ENCODE assay signal across 26 cellular contexts in the genomic region with DNA sequence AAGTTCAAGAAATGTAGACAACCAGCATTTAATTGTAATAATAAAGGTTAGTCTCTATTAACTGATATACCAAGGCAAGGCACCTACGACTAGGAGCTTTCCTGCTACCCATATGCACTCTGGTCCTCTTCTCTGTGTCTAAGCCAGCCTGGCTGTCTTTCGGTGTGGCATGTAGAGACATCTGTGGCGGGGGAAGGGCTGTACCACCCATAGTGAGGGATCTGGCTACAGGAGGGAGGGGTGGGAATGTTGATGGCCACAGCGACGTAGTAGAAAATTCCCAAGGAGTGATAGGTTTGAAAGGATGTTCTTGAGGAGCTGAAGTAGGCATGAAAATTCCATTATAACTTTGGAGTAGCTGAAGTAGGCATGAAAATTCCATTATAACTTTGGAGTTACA.
DNase-seq lines count a peak whose midpoint lies in the region; ATAC-seq and TF ChIP-seq lines count a peak whose summit lies in the region.
"Had no signal": no experiment of that assay in that cellular context is flagged by ENCODE, and none has a peak within 500 bp of the region (broad histone marks: within the 10 kb centered on the region; RNA-seq: fewer than 3 reads in every experiment).

No MANE protein-coding gene starts in this region.

- DNase-seq in H9 (peak; percentile 69), NT2/D1 (ENCODE audit: low read depth, low spot score) (peak; percentile 42), iPS DF 19.7 (ENCODE audit: low read depth, low spot score) (peak; percentile 23), osteoblast (ENCODE audit: insufficient read length, low spot score, missing footprints) (no peak), mucosa of descending colon (no peak), T-helper 9 cell (no peak), NCI-H187 (lab: John Stamatoyannopoulos, UW) (no peak)
- DNase-seq: activated CD4-positive, alpha-beta T cell treated with anti-CD3 and anti-CD28 coated beads for 4 hours; activated naive CD4-positive, alpha-beta T cell; activated T-cell treated with anti-CD3 and anti-CD28 coated beads, Interleukin-2, amount 50 U/mL, for 4 hours; body of pancreas; cerebellar nuclear complex; foreskin fibroblast; Kasumi-1; left ventricle myocardium inferior; NCI-H1048; NCI-H2029 treated with DMSO at 0.1 percent for 48 hours; Peyer's patch; posterior cingulate gyrus; right lobe of liver; T-helper 1 cell had no signal

- no peaks in the 10 kb centered on the region for H3K23me2 ChIP-seq in H9 (ENCODE audit: insufficient read length, low read depth, low read length, poor library complexity, severe bottlenecking)

- peak overlapping the region in 1 of 3 experiments; percentile 74; a peak in 1 of 7 replicates for H3K27ac Mint-ChIP-seq in H9
- H3K27ac Mint-ChIP-seq: CD14-positive monocyte; mesothelial cell of epicardium; natural killer cell treated with Interleukin-12 subunit alpha and Interleukin-12 subunit beta and Interleukin-15 and Interleukin-18, amount 100 ng/mL, for 72 hours; stimulated activated naive CD8-positive, alpha-beta T cell treated with anti-CD3 and anti-CD28 coated beads, Interleukin-15, Interleukin-2, amounts not matched to agents 100 ng/mL and 50 ng/mL, for 24 hours had no signal

- TF ChIP-seq CTCF in H9 (conservative IDR thresholded peaks at IDR 0.05) (no peak), osteoblast (IDR thresholded peaks at IDR 0.05; ENCODE audit: extremely low read depth, low read depth, low read length) (no peak), mucosa of descending colon (IDR thresholded peaks at IDR 0.05) (no peak)

- no peak overlapping the region for H4K5ac ChIP-seq in H9 (ENCODE audit: insufficient read length, low read depth, low read length)

- H3K27ac ChIP-seq in H9 (ENCODE audit: insufficient read length, low read depth, low read length), result no peak overlapping the region
- H3K27ac ChIP-seq in osteoblast (ENCODE audit: low read depth, low read length), result no peak overlapping the region
- H3K27ac ChIP-seq: body of pancreas, epithelial cell of prostate, left ventricle myocardium inferior, Peyer's patch, right lobe of liver had no signal

- H3K56ac ChIP-seq in H9 (ENCODE audit: insufficient read length, low read depth, low read length), result no peak overlapping the region

- H3K4me1 Mint-ChIP-seq in H9, result peaks cover 13 to 20% of the 10 kb centered on the region in 2 experiments
- H3K4me1 Mint-ChIP-seq: CD14-positive monocyte, mesothelial cell of epicardium had no signal

- H3K9me3 ChIP-seq in H9 (ENCODE audit: control insufficient read depth, low read depth, low read length) (no peaks in the 10 kb centered on the region), NT2/D1 (ENCODE audit: insufficient read depth, low read length) (no peaks in the 10 kb centered on the region), osteoblast (ENCODE audit: low read depth, low read length) (no peaks in the 10 kb centered on the region), mucosa of descending colon (peaks cover 2% of the 10 kb centered on the region)
- H3K9me3 ChIP-seq: Peyer's patch, right lobe of liver had no signal

- H3K9me3 Mint-ChIP-seq in H9, result peaks cover 13 to 14% of the 10 kb centered on the region in 2 experiments; a peak in 4 of 5 replicates

- H3K4me3 ChIP-seq in NT2/D1 (ENCODE audit: insufficient read length, low read depth) (no peak overlapping the region), osteoblast (ENCODE audit: insufficient read depth, low read length) (no peak overlapping the region), mucosa of descending colon (no peak overlapping the region)
- H3K4me3 ChIP-seq: body of pancreas, left ventricle myocardium inferior, Peyer's patch, right lobe of liver had no signal

- H3K14ac ChIP-seq in H9 (ENCODE audit: insufficient read depth, low read length), result no peak overlapping the region

- intact Hi-C loops in mucosa of descending colon (cut with DNase I, micrococcal nuclease), result no loop called here

- no peak overlapping the region for H4K8ac ChIP-seq in H9 (replicated peaks; ENCODE audit: insufficient read length, low read depth, low read length)

- H3K36me3 Mint-ChIP-seq in H9 (ENCODE audit: insufficient read depth in 1 of 3, low read depth in 3 of 3), result peaks cover 0 to 12% (median 3%) of the 10 kb centered on the region in 3 experiments; a peak in 4 of 7 replicates
- H3K36me3 Mint-ChIP-seq: CD14-positive monocyte; mesothelial cell of epicardium; natural killer cell treated with Interleukin-12 subunit alpha and Interleukin-12 subunit beta and Interleukin-15 and Interleukin-18, amount 100 ng/mL, for 72 hours had no signal

- no peak overlapping the region for H3K18ac ChIP-seq in H9 (ENCODE audit: insufficient read length, low read depth, low read length)

- no peaks in the 10 kb centered on the region for H4K20me1 ChIP-seq in H9 (ENCODE audit: control insufficient read depth, insufficient read depth, insufficient read length)
- no peaks in the 10 kb centered on the region for H4K20me1 ChIP-seq in osteoblast (ENCODE audit: insufficient read depth, low read length)

- H3K79me1 ChIP-seq in H9 (ENCODE audit: insufficient read depth, low read depth, low read length, poor library complexity, severe bottlenecking), result no peaks in the 10 kb centered on the region

- H2AK5ac ChIP-seq in H9 (ENCODE audit: insufficient read length, low read length), result no peak overlapping the region

- H2BK120ac ChIP-seq in H9 (ENCODE audit: low read depth, low read length, poor library complexity, severe bottlenecking), result no peak overlapping the region

- H3K4me1 ChIP-seq in H9 (ENCODE audit: insufficient read depth, low read length), result no peaks in the 10 kb centered on the region; the same call in 1 of the 2 replicates
- no peaks in the 10 kb centered on the region for H3K4me1 ChIP-seq in NT2/D1 (ENCODE audit: insufficient read depth, insufficient read length)
- peaks cover 9% of the 10 kb centered on the region for H3K4me1 ChIP-seq in osteoblast (ENCODE audit: insufficient read depth, low read length)
- no peaks in the 10 kb centered on the region for H3K4me1 ChIP-seq in mucosa of descending colon (ENCODE audit: low read depth)
- H3K4me1 ChIP-seq: body of pancreas, Peyer's patch, right lobe of liver had no signal

- H3K79me2 ChIP-seq in H9 (ENCODE audit: insufficient read depth, low read length) (no peaks in the 10 kb centered on the region), osteoblast (ENCODE audit: insufficient read depth, low read length) (no peaks in the 10 kb centered on the region)

- H3K4ac ChIP-seq in H9 (ENCODE audit: low read depth, low read length), result no peak overlapping the region

- peaks cover 1% of the 10 kb centered on the region; the same call in 1 of the 2 replicates for H3K27me3 Mint-ChIP-seq in H9 (ENCODE audit: low read depth)

- H2BK20ac ChIP-seq in H9 (ENCODE audit: low read depth, low read length, poor library complexity, severe bottlenecking), result no peak overlapping the region

- H3K4me2 ChIP-seq in H9 (ENCODE audit: insufficient read depth, insufficient read length, low read length), result no peak overlapping the region
- H3K4me2 ChIP-seq in osteoblast (ENCODE audit: insufficient read depth, low read length), result peak overlapping the region; percentile 15

- no peak overlapping the region for H3K23ac ChIP-seq in H9 (ENCODE audit: insufficient read length, low read depth, low read length)

- no peaks in the 10 kb centered on the region for H3K27me3 ChIP-seq in H9 (ENCODE audit: insufficient read depth, low read length)
- H3K27me3 ChIP-seq in NT2/D1 (ENCODE audit: insufficient read depth, insufficient read length), result no peaks in the 10 kb centered on the region
- H3K27me3 ChIP-seq in osteoblast (ENCODE audit: insufficient read depth, low read length), result no peaks in the 10 kb centered on the region
- H3K27me3 ChIP-seq: body of pancreas, Peyer's patch, right lobe of liver had no signal

- H2BK15ac ChIP-seq in H9 (ENCODE audit: low read depth, low read length), result no peak overlapping the region

- no peak for ATAC-seq in mucosa of descending colon
- ATAC-seq: activated T-cell treated with anti-CD3 and anti-CD28 coated beads, Interleukin-2, amount 50 U/mL, for 4 hours; body of pancreas; natural killer cell treated with Interleukin-12 subunit alpha and Interleukin-12 subunit beta and Interleukin-15 and Interleukin-18, amount 100 ng/mL, for 72 hours; right lobe of liver had no signal

- no peak overlapping the region for H2BK12ac ChIP-seq in H9 (ENCODE audit: insufficient read length, low read depth, low read length)

- no peak overlapping the region for H2AFZ ChIP-seq in H9 (ENCODE audit: low read length)
- H2AFZ ChIP-seq in osteoblast (ENCODE audit: low read length), result peak overlapping the region; percentile 60

- H3K36me3 ChIP-seq in NT2/D1 (ENCODE audit: insufficient read depth, insufficient read length, low read length) (no peaks in the 10 kb centered on the region), osteoblast (ENCODE audit: insufficient read depth, low read length) (no peaks in the 10 kb centered on the region), mucosa of descending colon (ENCODE audit: low read depth) (no peaks in the 10 kb centered on the region)
- H3K36me3 ChIP-seq: left ventricle myocardium inferior, Peyer's patch, right lobe of liver had no signal

- H3T11ph ChIP-seq in H9 (ENCODE audit: low read length), result no peak overlapping the region

- no peak overlapping the region for H4K91ac ChIP-seq in H9 (ENCODE audit: insufficient read length, low read depth, low read length)

- H2BK5ac ChIP-seq in H9 (ENCODE audit: insufficient read length, low read length), result no peak overlapping the region

- no CpG with 5 or more reads among the region's 5 CpGs for WGBS in H9 (ENCODE audit: extremely low coverage, insufficient read length, low lambda C conversion rate)

- H3K9ac ChIP-seq in H9 (ENCODE audit: extremely low read depth, insufficient read length, low read length), result no peak overlapping the region
- H3K9ac ChIP-seq in NT2/D1 (ENCODE audit: insufficient read length, low read depth), result no peak overlapping the region

- H3K4me3 Mint-ChIP-seq in H9, result no peak overlapping the region; a peak in 1 of 5 replicates
- H3K4me3 Mint-ChIP-seq: activated T-cell treated with anti-CD3 and anti-CD28 coated beads, Interleukin-2, amount 50 U/mL, for 4 hours; CD14-positive monocyte; mesothelial cell of epicardium; natural killer cell treated with Interleukin-12 subunit alpha and Interleukin-12 subunit beta and Interleukin-15 and Interleukin-18, amount 100 ng/mL, for 72 hours; stimulated activated naive CD8-positive, alpha-beta T cell treated with anti-CD3 and anti-CD28 coated beads, Interleukin-15, Interleukin-2, amounts not matched to agents 100 ng/mL and 50 ng/mL, for 24 hours had no signal

Comparison
In these comparisons a context has a peak if more than half of its experiments do, and no peak if none do; other contexts are left out.
1. DNase-seq: peak in H9 (single experiment), NT2/D1 (single experiment) and iPS DF 19.7 (single experiment); none in osteoblast (single experiment), mucosa of descending colon (0 of 3), T-helper 9 cell (single experiment) and NCI-H187 (0 of 2).